In the genomic region with DNA sequence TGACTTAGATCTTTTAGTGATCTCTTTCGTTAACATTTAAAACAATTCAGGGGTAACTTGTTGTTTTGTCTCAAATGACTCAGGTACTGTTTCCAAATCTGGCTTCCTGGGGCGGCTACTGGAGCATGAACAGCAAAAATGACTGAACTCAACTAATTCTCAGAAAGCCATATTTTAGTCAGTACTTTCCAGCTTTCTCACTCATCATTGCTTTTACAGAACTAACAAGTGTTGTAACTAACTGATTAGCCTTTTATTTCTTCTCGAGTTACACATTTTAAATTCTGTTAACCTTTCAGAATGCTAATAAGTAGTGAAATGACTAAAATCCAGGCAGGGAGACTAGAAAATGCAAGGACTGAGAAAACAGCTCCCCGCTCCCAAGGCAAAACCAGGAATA, we compare ENCODE assay signal across 1 cellular context.
TF ChIP-seq lines count a peak whose summit lies in the region.

No MANE protein-coding gene starts in this region.

TF ChIP-seq in GM23338, 12 proteins besides CTCF, POLR2A, EP300 and RAD21 (continued from another document):
- TF ChIP-seq, protein P1, sequence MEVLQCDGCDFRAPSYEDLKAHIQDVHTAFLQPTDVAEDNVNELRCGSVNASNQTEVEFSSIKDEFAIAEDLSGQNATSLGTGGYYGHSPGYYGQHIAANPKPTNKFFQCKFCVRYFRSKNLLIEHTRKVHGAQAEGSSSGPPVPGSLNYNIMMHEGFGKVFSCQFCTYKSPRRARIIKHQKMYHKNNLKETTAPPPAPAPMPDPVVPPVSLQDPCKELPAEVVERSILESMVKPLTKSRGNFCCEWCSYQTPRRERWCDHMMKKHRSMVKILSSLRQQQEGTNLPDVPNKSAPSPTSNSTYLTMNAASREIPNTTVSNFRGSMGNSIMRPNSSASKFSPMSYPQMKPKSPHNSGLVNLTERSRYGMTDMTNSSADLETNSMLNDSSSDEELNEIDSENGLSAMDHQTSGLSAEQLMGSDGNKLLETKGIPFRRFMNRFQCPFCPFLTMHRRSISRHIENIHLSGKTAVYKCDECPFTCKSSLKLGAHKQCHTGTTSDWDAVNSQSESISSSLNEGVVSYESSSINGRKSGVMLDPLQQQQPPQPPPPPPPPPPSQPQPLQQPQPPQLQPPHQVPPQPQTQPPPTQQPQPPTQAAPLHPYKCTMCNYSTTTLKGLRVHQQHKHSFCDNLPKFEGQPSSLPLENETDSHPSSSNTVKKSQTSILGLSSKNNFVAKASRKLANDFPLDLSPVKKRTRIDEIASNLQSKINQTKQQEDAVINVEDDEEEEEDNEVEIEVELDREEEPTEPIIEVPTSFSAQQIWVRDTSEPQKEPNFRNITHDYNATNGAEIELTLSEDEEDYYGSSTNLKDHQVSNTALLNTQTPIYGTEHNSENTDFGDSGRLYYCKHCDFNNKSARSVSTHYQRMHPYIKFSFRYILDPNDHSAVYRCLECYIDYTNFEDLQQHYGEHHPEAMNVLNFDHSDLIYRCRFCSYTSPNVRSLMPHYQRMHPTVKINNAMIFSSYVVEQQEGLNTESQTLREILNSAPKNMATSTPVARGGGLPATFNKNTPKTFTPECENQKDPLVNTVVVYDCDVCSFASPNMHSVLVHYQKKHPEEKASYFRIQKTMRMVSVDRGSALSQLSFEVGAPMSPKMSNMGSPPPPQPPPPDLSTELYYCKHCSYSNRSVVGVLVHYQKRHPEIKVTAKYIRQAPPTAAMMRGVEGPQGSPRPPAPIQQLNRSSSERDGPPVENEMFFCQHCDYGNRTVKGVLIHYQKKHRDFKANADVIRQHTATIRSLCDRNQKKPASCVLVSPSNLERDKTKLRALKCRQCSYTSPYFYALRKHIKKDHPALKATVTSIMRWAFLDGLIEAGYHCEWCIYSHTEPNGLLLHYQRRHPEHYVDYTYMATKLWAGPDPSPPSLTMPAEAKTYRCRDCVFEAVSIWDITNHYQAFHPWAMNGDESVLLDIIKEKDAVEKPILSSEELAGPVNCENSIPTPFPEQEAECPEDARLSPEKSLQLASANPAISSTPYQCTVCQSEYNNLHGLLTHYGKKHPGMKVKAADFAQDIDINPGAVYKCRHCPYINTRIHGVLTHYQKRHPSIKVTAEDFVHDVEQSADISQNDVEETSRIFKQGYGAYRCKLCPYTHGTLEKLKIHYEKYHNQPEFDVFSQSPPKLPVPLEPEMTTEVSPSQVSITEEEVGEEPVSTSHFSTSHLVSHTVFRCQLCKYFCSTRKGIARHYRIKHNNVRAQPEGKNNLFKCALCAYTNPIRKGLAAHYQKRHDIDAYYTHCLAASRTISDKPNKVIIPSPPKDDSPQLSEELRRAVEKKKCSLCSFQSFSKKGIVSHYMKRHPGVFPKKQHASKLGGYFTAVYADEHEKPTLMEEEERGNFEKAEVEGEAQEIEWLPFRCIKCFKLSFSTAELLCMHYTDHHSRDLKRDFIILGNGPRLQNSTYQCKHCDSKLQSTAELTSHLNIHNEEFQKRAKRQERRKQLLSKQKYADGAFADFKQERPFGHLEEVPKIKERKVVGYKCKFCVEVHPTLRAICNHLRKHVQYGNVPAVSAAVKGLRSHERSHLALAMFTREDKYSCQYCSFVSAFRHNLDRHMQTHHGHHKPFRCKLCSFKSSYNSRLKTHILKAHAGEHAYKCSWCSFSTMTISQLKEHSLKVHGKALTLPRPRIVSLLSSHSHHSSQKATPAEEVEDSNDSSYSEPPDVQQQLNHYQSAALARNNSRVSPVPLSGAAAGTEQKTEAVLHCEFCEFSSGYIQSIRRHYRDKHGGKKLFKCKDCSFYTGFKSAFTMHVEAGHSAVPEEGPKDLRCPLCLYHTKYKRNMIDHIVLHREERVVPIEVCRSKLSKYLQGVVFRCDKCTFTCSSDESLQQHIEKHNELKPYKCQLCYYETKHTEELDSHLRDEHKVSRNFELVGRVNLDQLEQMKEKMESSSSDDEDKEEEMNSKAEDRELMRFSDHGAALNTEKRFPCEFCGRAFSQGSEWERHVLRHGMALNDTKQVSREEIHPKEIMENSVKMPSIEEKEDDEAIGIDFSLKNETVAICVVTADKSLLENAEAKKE (CRISPR knock-in tag; IDR thresholded peaks at IDR 0.05): no peak
- TF ChIP-seq CREB1 (CRISPR knock-in tag; IDR thresholded peaks at IDR 0.05; ENCODE audit: low read depth): no peak
- TF ChIP-seq STAT1 (IDR thresholded peaks at IDR 0.05; ENCODE audit: unreplicated experiment): no peak
- TF ChIP-seq ZNF331 (CRISPR knock-in tag; IDR thresholded peaks at IDR 0.05; ENCODE audit: low read depth): no peak
- TF ChIP-seq EZH2 (IDR thresholded peaks at IDR 0.05; ENCODE audit: low read depth, unreplicated experiment): no peak
- no peak for TF ChIP-seq NANOG (IDR thresholded peaks at IDR 0.05; ENCODE audit: borderline replicate concordance)
- no peak for TF ChIP-seq JUNB (IDR thresholded peaks at IDR 0.05; ENCODE audit: unreplicated experiment)
- TF ChIP-seq, protein P2, sequence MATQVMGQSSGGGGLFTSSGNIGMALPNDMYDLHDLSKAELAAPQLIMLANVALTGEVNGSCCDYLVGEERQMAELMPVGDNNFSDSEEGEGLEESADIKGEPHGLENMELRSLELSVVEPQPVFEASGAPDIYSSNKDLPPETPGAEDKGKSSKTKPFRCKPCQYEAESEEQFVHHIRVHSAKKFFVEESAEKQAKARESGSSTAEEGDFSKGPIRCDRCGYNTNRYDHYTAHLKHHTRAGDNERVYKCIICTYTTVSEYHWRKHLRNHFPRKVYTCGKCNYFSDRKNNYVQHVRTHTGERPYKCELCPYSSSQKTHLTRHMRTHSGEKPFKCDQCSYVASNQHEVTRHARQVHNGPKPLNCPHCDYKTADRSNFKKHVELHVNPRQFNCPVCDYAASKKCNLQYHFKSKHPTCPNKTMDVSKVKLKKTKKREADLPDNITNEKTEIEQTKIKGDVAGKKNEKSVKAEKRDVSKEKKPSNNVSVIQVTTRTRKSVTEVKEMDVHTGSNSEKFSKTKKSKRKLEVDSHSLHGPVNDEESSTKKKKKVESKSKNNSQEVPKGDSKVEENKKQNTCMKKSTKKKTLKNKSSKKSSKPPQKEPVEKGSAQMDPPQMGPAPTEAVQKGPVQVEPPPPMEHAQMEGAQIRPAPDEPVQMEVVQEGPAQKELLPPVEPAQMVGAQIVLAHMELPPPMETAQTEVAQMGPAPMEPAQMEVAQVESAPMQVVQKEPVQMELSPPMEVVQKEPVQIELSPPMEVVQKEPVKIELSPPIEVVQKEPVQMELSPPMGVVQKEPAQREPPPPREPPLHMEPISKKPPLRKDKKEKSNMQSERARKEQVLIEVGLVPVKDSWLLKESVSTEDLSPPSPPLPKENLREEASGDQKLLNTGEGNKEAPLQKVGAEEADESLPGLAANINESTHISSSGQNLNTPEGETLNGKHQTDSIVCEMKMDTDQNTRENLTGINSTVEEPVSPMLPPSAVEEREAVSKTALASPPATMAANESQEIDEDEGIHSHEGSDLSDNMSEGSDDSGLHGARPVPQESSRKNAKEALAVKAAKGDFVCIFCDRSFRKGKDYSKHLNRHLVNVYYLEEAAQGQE (IDR thresholded peaks at IDR 0.05; ENCODE audit: unreplicated experiment): no peak
- no peak for TF ChIP-seq EZH2phosphoT487 (IDR thresholded peaks at IDR 0.05; ENCODE audit: unreplicated experiment)
- no peak for TF ChIP-seq ZNF114 (CRISPR knock-in tag; IDR thresholded peaks at IDR 0.05)
- TF ChIP-seq POLR2AphosphoS5 (IDR thresholded peaks at IDR 0.05; ENCODE audit: low read depth): no peak
